Comparison of ENCODE assay signal across 14 cellular contexts in genomic region chr4:21211836-21212235, GRCh38.
A peak's percentile ranks its signal among the peaks of the same experiment; 100 is the strongest.
DNase-seq lines count a peak whose midpoint lies in the region; ATAC-seq and TF ChIP-seq lines count a peak whose summit lies in the region.
"Had no signal": no experiment of that assay in that cellular context is flagged by ENCODE, and none has a peak within 500 bp of the region (broad histone marks: within the 10 kb centered on the region; RNA-seq: fewer than 3 reads in every experiment).

No MANE protein-coding gene starts in this region.

- H3K4me2 ChIP-seq in GM23338, result no peak overlapping the region
- H3K4me2 ChIP-seq: BLaER1 had no signal

- H3K79me2 ChIP-seq in GM23338 (replicated peaks; ENCODE audit: insufficient read depth), result no peaks in the 10 kb centered on the region

- H3K27me3 ChIP-seq in GM23338 (ENCODE audit: insufficient read depth), result no peaks in the 10 kb centered on the region
- H3K27me3 ChIP-seq: BLaER1 had no signal

- H3K4me3 ChIP-seq in GM23338, result no peak overlapping the region
- H3K4me3 ChIP-seq: BLaER1 had no signal

- no peaks in the 10 kb centered on the region for H3K9me3 Mint-ChIP-seq in GM23338

- no peaks in the 10 kb centered on the region for H3K36me3 Mint-ChIP-seq in GM23338 (ENCODE audit: low read depth)
- H3K36me3 Mint-ChIP-seq: CD8-positive, alpha-beta memory T cell had no signal

- ATAC-seq in GM23338, result no peak
- no peak for ATAC-seq in HG02981 (IDR thresholded peaks at IDR 0.05; ENCODE audit: unreplicated experiment)

- 0 out of 2 replicates have a peak overlapping the region, but pooled peaks have one; percentile 38 for H2AFZ ChIP-seq in GM23338

- H3K27ac ChIP-seq in GM23338 (ENCODE audit: low read depth), result no peak overlapping the region
- H3K27ac ChIP-seq: 22Rv1, BLaER1 had no signal

- no peaks in the 10 kb centered on the region for H4K20me1 ChIP-seq in GM23338 (replicated peaks; ENCODE audit: insufficient read depth)
- H4K20me1 ChIP-seq: BLaER1 had no signal

- H3K4me1 Mint-ChIP-seq in GM23338, result peaks cover 3% of the 10 kb centered on the region; the same call in 1 of the 3 replicates
- H3K4me1 Mint-ChIP-seq: CD8-positive, alpha-beta memory T cell had no signal

- no peaks in the 10 kb centered on the region for H3K36me3 ChIP-seq in GM23338 (ENCODE audit: insufficient read depth)
- H3K36me3 ChIP-seq: BLaER1 had no signal

- no peak for TF ChIP-seq CTCF in GM23338 (conservative IDR thresholded peaks at IDR 0.05; ENCODE audit: low read depth in 2 of 2)

- H3K27ac Mint-ChIP-seq in GM23338, result no peak overlapping the region
- H3K27ac Mint-ChIP-seq: CD8-positive, alpha-beta memory T cell had no signal

- peak; percentile 33 for DNase-seq in DMS 273 (lab: John Stamatoyannopoulos, UW; ENCODE audit: unreplicated experiment)
- DNase-seq in DMS 273 treated with DMSO at 0.1 percent for 48 hours (lab: John Stamatoyannopoulos, UW), result no peak
- no peak for DNase-seq in GM23338 (ENCODE audit: low spot score)
- peak; percentile 4 for DNase-seq in NCI-H69 (lab: John Stamatoyannopoulos, UW)
- peak; percentile 52 for DNase-seq in cerebellum (ENCODE audit: low spot score)
- DNase-seq in NCI-H2196 (lab: John Stamatoyannopoulos, UW; ENCODE audit: unreplicated experiment), result no peak
- DNase-seq: CD8-positive, alpha-beta memory T cell; DMS79; H7; IMR-90; KBM-7 had no signal

- 0 out of 2 replicates have a peak, but pooled peaks cover 6% of the 10 kb centered on the region for H3K4me1 ChIP-seq in GM23338 (ENCODE audit: insufficient read depth)

- no peaks in the 10 kb centered on the region for H3K9me2 ChIP-seq in GM23338 (ENCODE audit: insufficient read depth)

- H3F3A ChIP-seq in GM23338 (replicated peaks; ENCODE audit: low read depth), result no peaks in the 10 kb centered on the region

- no peaks in the 10 kb centered on the region for H3K27me3 Mint-ChIP-seq in GM23338 (ENCODE audit: insufficient read depth, low read depth, poor library complexity)
- H3K27me3 Mint-ChIP-seq: CD8-positive, alpha-beta memory T cell had no signal

- no peak overlapping the region for H3K4me3 Mint-ChIP-seq in GM23338
- H3K4me3 Mint-ChIP-seq: CD8-positive, alpha-beta memory T cell had no signal

TF ChIP-seq in GM23338, 12 proteins besides CTCF, POLR2A, EP300 and RAD21:
- TF ChIP-seq NANOG (IDR thresholded peaks at IDR 0.05; ENCODE audit: borderline replicate concordance), result no peak
- no peak for TF ChIP-seq ETS1 (IDR thresholded peaks at IDR 0.05)
- no peak for TF ChIP-seq JUNB (IDR thresholded peaks at IDR 0.05; ENCODE audit: unreplicated experiment)
- TF ChIP-seq POLR2AphosphoS5 (IDR thresholded peaks at IDR 0.05; ENCODE audit: low read depth), result no peak
- no peak for TF ChIP-seq STAT1 (IDR thresholded peaks at IDR 0.05; ENCODE audit: unreplicated experiment)
- no peak for TF ChIP-seq ZNF462 (CRISPR knock-in tag; IDR thresholded peaks at IDR 0.05)
- TF ChIP-seq ZNF331 (CRISPR knock-in tag; IDR thresholded peaks at IDR 0.05; ENCODE audit: low read depth), result no peak
- no peak for TF ChIP-seq EZH2 (IDR thresholded peaks at IDR 0.05; ENCODE audit: low read depth, unreplicated experiment)
- no peak for TF ChIP-seq REST (IDR thresholded peaks at IDR 0.05; ENCODE audit: unreplicated experiment)
- TF ChIP-seq CREB1 (CRISPR knock-in tag; IDR thresholded peaks at IDR 0.05; ENCODE audit: low read depth), result no peak

Comparison
In these comparisons a context has a peak if more than half of its experiments do, and no peak if none do; other contexts are left out.
1. DNase-seq: peak in DMS 273 (single experiment), NCI-H69 (single experiment) and cerebellum (single experiment); none in DMS 273 treated with DMSO at 0.1 percent for 48 hours (single experiment), GM23338 (single experiment) and NCI-H2196 (single experiment).